Comparison of ENCODE assay signal across 12 cellular contexts in the genomic region with DNA sequence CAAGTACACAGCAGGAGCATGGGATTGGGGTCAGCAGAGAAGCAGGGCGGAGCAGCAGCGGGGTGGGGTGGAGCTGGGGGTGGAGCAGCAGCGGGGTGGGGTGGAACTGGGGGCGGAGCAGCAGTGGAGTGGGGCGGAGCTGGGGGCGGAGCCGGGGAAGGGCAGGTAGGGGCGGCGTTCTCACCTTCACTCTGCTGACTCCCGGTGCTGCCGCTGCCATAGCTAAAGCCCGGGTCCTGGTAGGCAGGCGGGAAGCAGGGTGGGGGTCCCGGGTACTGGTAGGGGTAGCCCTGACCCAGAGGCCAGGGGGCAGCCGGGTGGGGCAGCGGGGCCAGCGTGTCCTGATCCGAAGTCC. TPM values are rescaled to one million over a fixed set of nuclear protein-coding genes. Genes with fewer than 3 reads are reported as not detected.
A peak's percentile ranks its signal among the peaks of the same experiment; 100 is the strongest.
DNase-seq lines count a peak whose midpoint lies in the region; ATAC-seq lines count a peak whose summit lies in the region.
"Had no signal": no experiment of that assay in that cellular context is flagged by ENCODE, and none has a peak within 500 bp of the region (broad histone marks: within the 10 kb centered on the region; RNA-seq: fewer than 3 reads in every experiment).

No MANE protein-coding gene starts in this region.

- in situ Hi-C loops in G401 (cut with HindIII; ENCODE audit: low sequenced_read_pairs) = no loop called here

- peaks cover 0 to 8% of the 10 kb centered on the region in 2 donors for H3K9me3 Mint-ChIP-seq in activated T-cell treated with anti-CD3 and anti-CD28 coated beads, Interleukin-2, amount 50 U/mL, for 72 hours

- H3K27ac Mint-ChIP-seq in activated T-cell treated with anti-CD3 and anti-CD28 coated beads, Interleukin-2, amount 50 U/mL, for 72 hours = no peak overlapping the region

- H3K27ac ChIP-seq in substantia nigra (ENCODE audit: low read depth, low read length, poor library complexity, severe bottlenecking) = no peak overlapping the region
- H3K27ac ChIP-seq: prostate gland, SJCRH30 had no signal

- DNase-seq in GM03348 (ENCODE audit: low spot score) (peak; percentile 47), NAMALWA (ENCODE audit: low spot score) (peak; percentile 57), G401 (ENCODE audit: low spot score) (no peak), HuH-7 (ENCODE audit: low spot score) (no peak), substantia nigra (lab: John Stamatoyannopoulos, UW) (no peak)
- DNase-seq in activated T-cell treated with anti-CD3 and anti-CD28 coated beads, Interleukin-2, amount 50 U/mL, for 72 hours = peak; percentile 45 to 51
- DNase-seq in stimulated activated CD4-positive, alpha-beta T cell treated with anti-CD3 and anti-CD28 coated beads, Interleukin-12 subunit alpha, Interleukin-12 subunit beta, amount 100 ng/mL, for 48 hours (ENCODE audit: low read depth in 2 of 3, low spot score in 1 of 3) = peak; percentile 30 to 44 (median 37)
- DNase-seq: cerebellar nuclear complex, NCI-H1694, SJCRH30 had no signal

- H3K4me1 Mint-ChIP-seq in activated T-cell treated with anti-CD3 and anti-CD28 coated beads, Interleukin-2, amount 50 U/mL, for 72 hours (ENCODE audit: low read depth) = peaks cover under 1% of the 10 kb centered on the region

- peaks cover 6 to 10% of the 10 kb centered on the region in 2 donors for H3K36me3 Mint-ChIP-seq in activated T-cell treated with anti-CD3 and anti-CD28 coated beads, Interleukin-2, amount 50 U/mL, for 72 hours (ENCODE audit: insufficient read depth in 2 of 2)

- peak; percentile 50 to 56 for ATAC-seq in activated T-cell treated with anti-CD3 and anti-CD28 coated beads, Interleukin-2, amount 50 U/mL, for 72 hours (replicated peaks in 1 of 2)
- ATAC-seq in GM18909 (IDR thresholded peaks at IDR 0.05; ENCODE audit: poor library complexity, unreplicated experiment) = no peak

- H3K27me3 Mint-ChIP-seq in activated T-cell treated with anti-CD3 and anti-CD28 coated beads, Interleukin-2, amount 50 U/mL, for 72 hours (ENCODE audit: low read depth) = no peaks in the 10 kb centered on the region

- no peak overlapping the region for H3K4me3 Mint-ChIP-seq in activated T-cell treated with anti-CD3 and anti-CD28 coated beads, Interleukin-2, amount 50 U/mL, for 72 hours

RNA-seq across cellular contexts. Expression of a gene that starts 6.7 kb away (rescaled TPM):
- under 1 TPM; 0.91 to 0.95 TPM for total RNA-seq in activated T-cell treated with anti-CD3 and anti-CD28 coated beads, Interleukin-2, amount 50 U/mL, for 72 hours
- total RNA-seq in G401 (2014; rRNA removed; shearing (Covaris generic)) = 0.14 TPM in 1 of 2 replicates, not detected in the other

RNA-seq across cellular contexts. Expression of a gene that starts 11.4 kb away (rescaled TPM):
- 10 to 100 TPM; 46.6 to 52.2 TPM for total RNA-seq in activated T-cell treated with anti-CD3 and anti-CD28 coated beads, Interleukin-2, amount 50 U/mL, for 72 hours
- total RNA-seq in G401 (2014; rRNA removed; shearing (Covaris generic)) = 66.4 and 70.2 TPM in 2 replicates

RNA-seq across cellular contexts. Expression of a gene that starts 13.2 kb away (rescaled TPM):
- total RNA-seq in activated T-cell treated with anti-CD3 and anti-CD28 coated beads, Interleukin-2, amount 50 U/mL, for 72 hours = 10 to 100 TPM; 18.0 to 22.8 TPM
- 22.5 and 23.5 TPM in 2 replicates for total RNA-seq in G401 (2014; rRNA removed; shearing (Covaris generic))

RNA-seq across cellular contexts. Expression of a gene that starts 13.3 kb away (rescaled TPM):
- 100 to 1,000 TPM; 108 to 131 TPM for total RNA-seq in activated T-cell treated with anti-CD3 and anti-CD28 coated beads, Interleukin-2, amount 50 U/mL, for 72 hours
- total RNA-seq in G401 (2014; rRNA removed; shearing (Covaris generic)) = 107 and 109 TPM in 2 replicates

RNA-seq across cellular contexts. Expression of a gene that starts 20.6 kb away (rescaled TPM):
- total RNA-seq in activated T-cell treated with anti-CD3 and anti-CD28 coated beads, Interleukin-2, amount 50 U/mL, for 72 hours = 1 to 10 TPM; 1.6 to 3.0 TPM
- 23.0 and 26.7 TPM in 2 replicates for total RNA-seq in G401 (2014; rRNA removed; shearing (Covaris generic))

Comparison
In these comparisons a context has a peak if more than half of its experiments do, and no peak if none do; other contexts are left out.
1. DNase-seq: peak in GM03348 (single experiment), NAMALWA (single experiment), activated T-cell treated with anti-CD3 and anti-CD28 coated beads, Interleukin-2, amount 50 U/mL, for 72 hours (2 of 2) and stimulated activated CD4-positive, alpha-beta T cell treated with anti-CD3 and anti-CD28 coated beads, Interleukin-12 subunit alpha, Interleukin-12 subunit beta, amount 100 ng/mL, for 48 hours (3 of 3); none in G401 (single experiment), HuH-7 (single experiment) and substantia nigra (0 of 49).